Comparison of ENCODE assay signal across 23 cellular contexts in genomic region chr7:121831320-121831719, GRCh38. TPM values are rescaled to one million over a fixed set of nuclear protein-coding genes. Genes with fewer than 3 reads are reported as not detected.
A peak's percentile ranks its signal among the peaks of the same experiment; 100 is the strongest.
DNase-seq lines count a peak whose midpoint lies in the region; ATAC-seq and TF ChIP-seq lines count a peak whose summit lies in the region.
"Had no signal": no experiment of that assay in that cellular context is flagged by ENCODE, and none has a peak within 500 bp of the region (broad histone marks: within the 10 kb centered on the region; RNA-seq: fewer than 3 reads in every experiment).

No MANE protein-coding gene starts in this region.

- DNase-seq in DMS153 (lab: John Stamatoyannopoulos, UW) (peak; percentile 7), DMS153 treated with DMSO at 0.1 percent for 48 hours (lab: John Stamatoyannopoulos, UW; ENCODE audit: unreplicated experiment) (no peak), NCI-H2227 treated with DMSO at 0.1 percent for 48 hours (lab: John Stamatoyannopoulos, UW) (peak; percentile 44), epithelial cell of prostate (ENCODE audit: low read depth, low spot score) (peak; percentile 3), putamen (ENCODE audit: low spot score) (peak; percentile 29), right lobe of liver (no peak), esophagus squamous epithelium (lab: John Stamatoyannopoulos, UW) (no peak)
- DNase-seq: 8988T; activated CD4-positive, alpha-beta T cell treated with anti-CD3 and anti-CD28 coated beads, Interleukin-2, amount 50 U/mL, for 1 hour; activated naive CD4-positive, alpha-beta T cell treated with anti-CD3 and anti-CD28 coated beads, Interleukin-2, amount 10 ng/mL, durations not matched to agents 7 days and 5 days; erythroblast; heart right ventricle; kidney; mesenchymal stem cell; stimulated activated naive CD4-positive, alpha-beta T cell; trophoblast cell had no signal

- no peak for TF ChIP-seq CTCF in right lobe of liver (IDR thresholded peaks at IDR 0.05)
- no peak for TF ChIP-seq CTCF in esophagus squamous epithelium (IDR thresholded peaks at IDR 0.05)

- intact Hi-C loops in right lobe of liver (cut with DNase I) (no loop called here), esophagus squamous epithelium (cut with DNase I) (no loop called here)

- H3K27me3 ChIP-seq in right lobe of liver (no peaks in the 10 kb centered on the region), esophagus squamous epithelium (no peaks in the 10 kb centered on the region)
- H3K27me3 ChIP-seq: BLaER1 treated with 17β-estradiol and CSF1 and Interleukin-3, amounts not matched to agents 10 nM and 100 nM; heart right ventricle had no signal

- H3K36me3 ChIP-seq in right lobe of liver (no peaks in the 10 kb centered on the region), esophagus squamous epithelium (no peaks in the 10 kb centered on the region)
- H3K36me3 ChIP-seq: BLaER1 treated with 17β-estradiol and CSF1 and Interleukin-3, amounts not matched to agents 10 nM and 100 nM; HAP-1; heart right ventricle had no signal

- 66% methylated on average over 3 of the region's 3 CpGs for WGBS in right lobe of liver (ENCODE audit: insufficient coverage, low coverage, low lambda C conversion rate, missing lambda C conversion rate)
- WGBS in esophagus squamous epithelium, 2 donors, result 26 to 38% methylated on average over 3 of the region's 3 CpGs

- TF ChIP-seq POLR2A in right lobe of liver (IDR thresholded peaks at IDR 0.05) (no peak), esophagus squamous epithelium (IDR thresholded peaks at IDR 0.05) (no peak)

- H3K27ac ChIP-seq in epithelial cell of prostate, result no peak overlapping the region
- no peak overlapping the region for H3K27ac ChIP-seq in right lobe of liver
- H3K27ac ChIP-seq in esophagus squamous epithelium, result peak overlapping the region in 2 of 4 donors; percentile 29 to 30
- H3K27ac ChIP-seq: BLaER1 treated with 17β-estradiol and CSF1 and Interleukin-3, amounts not matched to agents 10 nM and 100 nM; heart right ventricle had no signal

- H3K9me3 ChIP-seq in right lobe of liver (no peaks in the 10 kb centered on the region), esophagus squamous epithelium (no peaks in the 10 kb centered on the region)
- H3K9me3 ChIP-seq: BLaER1 treated with 17β-estradiol and CSF1 and Interleukin-3, amounts not matched to agents 10 nM and 100 nM; HAP-1 had no signal

- no peak for ATAC-seq in right lobe of liver
- ATAC-seq in GM18511 (IDR thresholded peaks at IDR 0.05; ENCODE audit: unreplicated experiment), result no peak
- ATAC-seq: heart right ventricle, K562, Panc1 had no signal

- no peak overlapping the region for H3K4me3 ChIP-seq in right lobe of liver
- H3K4me3 ChIP-seq in esophagus squamous epithelium, result no peak overlapping the region
- H3K4me3 ChIP-seq: BLaER1 treated with 17β-estradiol and CSF1 and Interleukin-3, amounts not matched to agents 10 nM and 100 nM; HAP-1; heart right ventricle; K562 had no signal

- H3K4me1 ChIP-seq in right lobe of liver (no peaks in the 10 kb centered on the region), esophagus squamous epithelium (peaks cover 0 to 21% (median 0%) of the 10 kb centered on the region in 3 donors)
- H3K4me1 ChIP-seq: BLaER1 treated with 17β-estradiol and CSF1 and Interleukin-3, amounts not matched to agents 10 nM and 100 nM; HAP-1; heart right ventricle had no signal

RNA-seq across cellular contexts. Expression of gene PTPRZ1, which starts 41.6 kb away (rescaled TPM):
- under 1 TPM in 2 of 6 experiments, not detected in 4; 0.29 to 0.47 TPM for total RNA-seq in right lobe of liver
- 10 to 100 TPM; 11.0 to 58.4 (median 44.9) TPM for total RNA-seq in esophagus squamous epithelium
- total RNA-seq: NCI-H460, pulmonary artery endothelial cell had no signal

Comparison
In these comparisons a context has a peak if more than half of its experiments do, and no peak if none do; other contexts are left out.
1. DNase-seq: peak in DMS153 (single experiment), NCI-H2227 treated with DMSO at 0.1 percent for 48 hours (single experiment), epithelial cell of prostate (single experiment) and putamen (single experiment); none in DMS153 treated with DMSO at 0.1 percent for 48 hours (single experiment), right lobe of liver (0 of 3) and esophagus squamous epithelium (single experiment).
2. RNA of gene PTPRZ1, which starts 41.6 kb away (total RNA-seq): 11.0 to 58.4 TPM in esophagus squamous epithelium; 0.29 to 0.47 TPM in right lobe of liver; every median in the first group is over 4 times any median in the second.